9 cellular contexts compared by ENCODE assay signal in genomic region chr19:12847159-12848139, GRCh38. TPM values are rescaled to one million over a fixed set of nuclear protein-coding genes. Genes with fewer than 3 reads are reported as not detected.
DNase-seq lines count a peak whose midpoint lies in the region; ATAC-seq, FAIRE-seq and TF ChIP-seq lines count a peak whose summit lies in the region.
"Had no signal": no experiment of that assay in that cellular context is flagged by ENCODE, and none has a peak within 500 bp of the region (broad histone marks: within the 10 kb centered on the region; RNA-seq: fewer than 3 reads in every experiment).

No MANE protein-coding gene starts in this region.

- H3K27me3 Mint-ChIP-seq in activated CD4-positive, alpha-beta memory T cell treated with anti-CD3 and anti-CD28 coated beads for 36 hours, result peaks cover 25% of the 10 kb centered on the region

- H3K4me1 Mint-ChIP-seq in activated CD4-positive, alpha-beta memory T cell treated with anti-CD3 and anti-CD28 coated beads for 36 hours (ENCODE audit: low read depth), result peaks cover 5% of the 10 kb centered on the region

- H3K9me3 Mint-ChIP-seq in activated CD4-positive, alpha-beta memory T cell treated with anti-CD3 and anti-CD28 coated beads for 36 hours, result no peaks in the 10 kb centered on the region

- peak; percentile 73 for DNase-seq in D721Med (ENCODE audit: insufficient read length, low spot score)
- DNase-seq in NCI-H774 (lab: John Stamatoyannopoulos, UW), result peak; percentile 19
- peak; percentile 90 for DNase-seq in activated CD4-positive, alpha-beta memory T cell treated with anti-CD3 and anti-CD28 coated beads for 36 hours
- peak; percentile 84 for DNase-seq in dermis blood vessel endothelial cell
- peak; percentile 67 to 96 for DNase-seq in lower leg skin (ENCODE audit: low spot score in 2 of 2)
- peak; percentile 68 to 88 (median 77) for DNase-seq in stimulated activated CD4-positive, alpha-beta T cell treated with anti-CD3 and anti-CD28 coated beads, TNF-alpha, amount 100 ng/mL, for 24 hours (ENCODE audit: low read depth in 3 of 3)

- TF ChIP-seq CTCF in D721Med (IDR thresholded peaks at IDR 0.05; ENCODE audit: insufficient read depth, missing control alignments) (peak; percentile 96), lower leg skin (IDR thresholded peaks at IDR 0.05) (peak in 1 of 3 donors; percentile 97)

- H3K27ac Mint-ChIP-seq in activated CD4-positive, alpha-beta memory T cell treated with anti-CD3 and anti-CD28 coated beads for 36 hours, result no peak overlapping the region

- no peak overlapping the region for H3K4me3 ChIP-seq in lower leg skin (ENCODE audit: low read depth, poor library complexity, severe bottlenecking)

- intact Hi-C loops in activated CD4-positive, alpha-beta memory T cell treated with anti-CD3 and anti-CD28 coated beads for 36 hours (cut with micrococcal nuclease), result loop anchor here (2.0 kb wide), 1 partner anchor 81 kb away; no protein-coding TSS in a partner anchor
- intact Hi-C loops in lower leg skin (cut with DNase I; ENCODE audit: low total_unique reads), result no loop called here

- peak overlapping the region; percentile 29 for H3K4me3 Mint-ChIP-seq in activated CD4-positive, alpha-beta memory T cell treated with anti-CD3 and anti-CD28 coated beads for 36 hours

- POLR2A ChIA-PET in activated CD4-positive, alpha-beta memory T cell treated with anti-CD3 and anti-CD28 coated beads for 36 hours (lab: Charles Lee), result interaction anchor here (0.7 to 1.7 kb wide), 5 partner anchors 27 to 82 kb away, joined by 3 to 6 read pairs (median 3); no protein-coding TSS in a partner anchor

- CTCF ChIA-PET in activated CD4-positive, alpha-beta memory T cell treated with anti-CD3 and anti-CD28 coated beads for 36 hours (lab: Charles Lee), result interaction anchor here (0.6 to 11.8 kb wide), 49 partner anchors 10 to 208 kb away, joined by 3 to 280 read pairs (median 4); partner anchors contain the start of genes FARSA, RNASEH2A, THSD8 and TNPO2

- no peaks in the 10 kb centered on the region for H3K36me3 Mint-ChIP-seq in activated CD4-positive, alpha-beta memory T cell treated with anti-CD3 and anti-CD28 coated beads for 36 hours

- WGBS in lower leg skin, 2 donors, result 15 to 21% methylated on average over 26 to 60 of the region's 69 CpGs

- FAIRE-seq in D721Med (lab: Jason Lieb, UNC), result no peak
- FAIRE-seq: colon had no signal

- no peak for TF ChIP-seq POLR2A in lower leg skin (IDR thresholded peaks at IDR 0.05)

- ATAC-seq in HG02588 (IDR thresholded peaks at IDR 0.05; ENCODE audit: unreplicated experiment) (peak; percentile 63), HG02840 (IDR thresholded peaks at IDR 0.05; ENCODE audit: low FRiP score, unreplicated experiment) (no peak)

RNA-seq across cellular contexts. Expression of gene MAST1, which starts 9.1 kb away (rescaled TPM):
- 1 to 10 TPM; 1.7 to 2.3 TPM for total RNA-seq in activated CD4-positive, alpha-beta memory T cell treated with anti-CD3 and anti-CD28 coated beads for 36 hours
- 0.17 and 0.51 TPM in 2 replicates for total RNA-seq in dermis blood vessel endothelial cell
- total RNA-seq in lower leg skin, result 10 to 100 TPM in 2 of 4 donors, 1 to 10 TPM in 2; 5.9 to 20.8 (median 10.3) TPM

RNA-seq across cellular contexts. Expression of gene RTBDN, which starts 13.1 kb away (rescaled TPM):
- not detected for total RNA-seq in activated CD4-positive, alpha-beta memory T cell treated with anti-CD3 and anti-CD28 coated beads for 36 hours
- total RNA-seq in dermis blood vessel endothelial cell, result not detected in 2 replicates
- total RNA-seq in lower leg skin, result not detected

RNA-seq across cellular contexts. Expression of gene DNASE2, which starts 33.8 kb away (rescaled TPM):
- 10 to 100 TPM; 27.0 to 27.5 TPM for total RNA-seq in activated CD4-positive, alpha-beta memory T cell treated with anti-CD3 and anti-CD28 coated beads for 36 hours
- total RNA-seq in dermis blood vessel endothelial cell, result 23.3 and 31.3 TPM in 2 replicates
- 10 to 100 TPM; 31.8 to 50.6 (median 36.6) TPM for total RNA-seq in lower leg skin

RNA-seq across cellular contexts. Expression of gene KLF1, which starts 39.6 kb away (rescaled TPM):
- under 1 TPM; 0.12 to 0.19 TPM for total RNA-seq in activated CD4-positive, alpha-beta memory T cell treated with anti-CD3 and anti-CD28 coated beads for 36 hours
- total RNA-seq in dermis blood vessel endothelial cell (0.17 TPM in 1 of 2 replicates, not detected in the other), lower leg skin (under 1 TPM in 1 of 4 donors, not detected in 3; 0.13 TPM)

RNA-seq across cellular contexts. Expression of gene RNASEH2A, which starts 41.1 kb away (rescaled TPM):
- 10 to 100 TPM; 61.9 to 66.8 TPM for total RNA-seq in activated CD4-positive, alpha-beta memory T cell treated with anti-CD3 and anti-CD28 coated beads for 36 hours
- total RNA-seq in dermis blood vessel endothelial cell (19.6 and 45.6 TPM in 2 replicates), lower leg skin (1 to 10 TPM; 3.3 to 7.8 (median 5.9) TPM)

Comparison
In these comparisons a context has a peak if more than half of its experiments do, and no peak if none do; other contexts are left out.
1. DNase-seq: peak in every context shown above with its lines; median percentile 90 in activated CD4-positive, alpha-beta memory T cell treated with anti-CD3 and anti-CD28 coated beads for 36 hours; 84 in dermis blood vessel endothelial cell; 82 in lower leg skin; 77 in stimulated activated CD4-positive, alpha-beta T cell treated with anti-CD3 and anti-CD28 coated beads, TNF-alpha, amount 100 ng/mL, for 24 hours; 73 in D721Med; 19 in NCI-H774.